1 cellular context compared by ENCODE assay signal in genomic region chr12:68364893-68365725, GRCh38.
TF ChIP-seq lines count a peak whose summit lies in the region.

No MANE protein-coding gene starts in this region.

TF ChIP-seq in K562, 482 proteins besides CTCF, POLR2A, EP300 and RAD21 (continued from another document):
- TF ChIP-seq AFF4 (CRISPR knock-in tag; IDR thresholded peaks at IDR 0.05): no peak
TF ChIP-seq in K562: peak in this region for 158.
